1 cellular context compared by ENCODE assay signal in genomic region chr5:60682007-60682406, GRCh38. TPM values are rescaled to one million over a fixed set of nuclear protein-coding genes. Genes with fewer than 3 reads are reported as not detected.
"Had no signal": no experiment of that assay in that cellular context is flagged by ENCODE, and none has a peak within 500 bp of the region (broad histone marks: within the 10 kb centered on the region; RNA-seq: fewer than 3 reads in every experiment).

No MANE protein-coding gene starts in this region.

RNA-seq across cellular contexts. Expression of gene DEPDC1B, which starts 18.0 kb away (rescaled TPM):
- total RNA-seq: thoracic aorta had no signal
